In genomic region chr1:217205578-217205977, GRCh38 we compare ENCODE assay signal across 33 cellular contexts.
"Had no signal": no experiment of that assay in that cellular context is flagged by ENCODE, and none has a peak within 500 bp of the region (broad histone marks: within the 10 kb centered on the region; RNA-seq: fewer than 3 reads in every experiment).

No MANE protein-coding gene starts in this region.

- H3K36me3 ChIP-seq: adrenal gland, ascending aorta, brain microvascular endothelial cell, breast epithelium, cardiac muscle cell had no signal

- DNase-seq: activated effector memory CD4-positive, alpha-beta T cell treated with anti-CD3 and anti-CD28 coated beads, Interleukin-2, amount 50 U/mL, for 16 hours; activated effector memory CD4-positive, alpha-beta T cell treated with Interleukin-2 at 50 U/mL for 16 hours; activated gamma-delta T cell; activated gamma-delta T cell treated with Interleukin-2 at 50 U/mL for 16 hours; activated naive CD4-positive, alpha-beta T cell; activated naive CD4-positive, alpha-beta T cell treated with anti-CD3 and anti-CD28 coated beads for 36 hours; activated naive CD4-positive, alpha-beta T cell treated with anti-CD3 and anti-CD28 coated beads, Interleukin-2, amount 10 ng/mL, durations not matched to agents 7 days and 5 days; activated naive CD4-positive, alpha-beta T cell treated with anti-CD3 and anti-CD28 coated beads, Interleukin-2, amount 50 U/mL, for 16 hours; activated naive CD4-positive, alpha-beta T cell treated with Interleukin-2 at 50 U/mL for 16 hours; activated naive CD8-positive, alpha-beta T cell treated with anti-CD3 and anti-CD28 coated beads for 36 hours; activated naive CD8-positive, alpha-beta T cell treated with anti-CD3 and anti-CD28 coated beads, Interleukin-2, amount 10 ng/mL, durations not matched to agents 7 days and 5 days; activated naive CD8-positive, alpha-beta T cell treated with anti-CD3 and anti-CD28 coated beads, Interleukin-2, amount 50 U/mL, for 24 hours; activated T-cell treated with anti-CD3 and anti-CD28 coated beads, Interleukin-2, amount 50 U/mL, for 24 hours; activated T-cell treated with anti-CD3 and anti-CD28 coated beads, Interleukin-2, amount 50 U/mL, for 4 hours; activated T-cell treated with anti-CD3 and anti-CD28 coated beads, Interleukin-2, amount 50 U/mL, for 48 hours; activated T-cell treated with anti-CD3 and anti-CD28 coated beads, Interleukin-2, amount 50 U/mL, for 72 hours; adrenal gland; amniotic stem cell; amygdala; anterior cingulate cortex; aorta; body of pancreas; brain microvascular endothelial cell; caudate nucleus; central memory CD4-positive, alpha-beta T cell; cerebellar nuclear complex had no signal

- H3K27me3 ChIP-seq: adrenal gland, ascending aorta, body of pancreas, brain microvascular endothelial cell, breast epithelium, cardiac muscle cell had no signal

- FAIRE-seq: astrocyte, bronchial epithelial cell had no signal

- ATAC-seq: activated naive CD4-positive, alpha-beta T cell treated with anti-CD3 and anti-CD28 coated beads, Interleukin-2, amount 50 U/mL, for 72 hours; activated naive CD8-positive, alpha-beta T cell treated with anti-CD3 and anti-CD28 coated beads, Interleukin-2, amount 50 U/mL, for 24 hours; activated T-cell treated with anti-CD3 and anti-CD28 coated beads, Interleukin-2, amount 50 U/mL, for 4 hours; activated T-cell treated with anti-CD3 and anti-CD28 coated beads, Interleukin-2, amount 50 U/mL, for 72 hours; activated T-helper 17 cell treated with anti-CD3 and anti-CD28 coated beads, Interleukin-2, amount 50 U/mL, for 72 hours; body of pancreas had no signal

- H3K4me1 ChIP-seq: adrenal gland, ascending aorta, body of pancreas, breast epithelium had no signal

- H3K9me3 ChIP-seq: adrenal gland had no signal

- H3K27ac ChIP-seq: adrenal gland, ascending aorta, body of pancreas, brain microvascular endothelial cell, breast epithelium, cardiac muscle cell had no signal

- H3K4me3 ChIP-seq: adrenal gland, ascending aorta, body of pancreas, breast epithelium, cardiac muscle cell had no signal
